Comparison of ENCODE assay signal across 18 cellular contexts in genomic region chr5:65768723-65769122, GRCh38. TPM values are rescaled to one million over a fixed set of nuclear protein-coding genes. Genes with fewer than 3 reads are reported as not detected.
DNase-seq lines count a peak whose midpoint lies in the region; ATAC-seq and TF ChIP-seq lines count a peak whose summit lies in the region.
"Had no signal": no experiment of that assay in that cellular context is flagged by ENCODE, and none has a peak within 500 bp of the region (broad histone marks: within the 10 kb centered on the region; RNA-seq: fewer than 3 reads in every experiment).

No MANE protein-coding gene starts in this region.

- intact Hi-C loops in right lobe of liver (cut with DNase I), result no loop called here

- H3K36me3 Mint-ChIP-seq in T-helper 1 cell treated with Interleukin-12 subunit alpha and Interleukin-12 subunit beta and Interleukin-4 antibody, amounts not matched to agents 30 μg/mL and 1 μg/mL, for 36 hours (ENCODE audit: low read depth), result peaks cover 6% of the 10 kb centered on the region
- peaks cover 43% of the 10 kb centered on the region for H3K36me3 Mint-ChIP-seq in endodermal cell (ENCODE audit: low read depth)

- H3K27me3 Mint-ChIP-seq in T-helper 1 cell treated with Interleukin-12 subunit alpha and Interleukin-12 subunit beta and Interleukin-4 antibody, amounts not matched to agents 30 μg/mL and 1 μg/mL, for 36 hours (ENCODE audit: low read depth), result no peaks in the 10 kb centered on the region
- no peaks in the 10 kb centered on the region for H3K27me3 Mint-ChIP-seq in endodermal cell (ENCODE audit: insufficient read depth)
- H3K27me3 Mint-ChIP-seq: CD4-positive, alpha-beta T cell had no signal

- no peak for TF ChIP-seq CTCF in endodermal cell (conservative IDR thresholded peaks at IDR 0.05)
- peak in 1 of 4 donors; percentile 13 for TF ChIP-seq CTCF in right lobe of liver (IDR thresholded peaks at IDR 0.05)
- no peak for TF ChIP-seq CTCF in omental fat pad (IDR thresholded peaks at IDR 0.05)

- H3K9me3 ChIP-seq in endodermal cell (ENCODE audit: control insufficient read depth, low read length) (no peaks in the 10 kb centered on the region), right lobe of liver (no peaks in the 10 kb centered on the region)
- H3K9me3 ChIP-seq: Caco-2, HAP-1 had no signal

- H3K27ac ChIP-seq in endodermal cell (ENCODE audit: low read depth, low read length), result no peak overlapping the region
- H3K27ac ChIP-seq in right lobe of liver, result no peak overlapping the region
- H3K27ac ChIP-seq: 22Rv1 had no signal

- H3K9ac ChIP-seq in endodermal cell (ENCODE audit: extremely low read depth, low read length, poor library complexity, severe bottlenecking), result no peak overlapping the region

- H3K4me1 ChIP-seq in endodermal cell (ENCODE audit: control insufficient read depth, insufficient read depth, low read length), result no peaks in the 10 kb centered on the region
- peaks cover 0 to 7% (median 3%) of the 10 kb centered on the region in 4 donors for H3K4me1 ChIP-seq in right lobe of liver
- H3K4me1 ChIP-seq: Caco-2, HAP-1 had no signal

- peak overlapping the region; percentile 15 for H3K27ac Mint-ChIP-seq in T-helper 1 cell treated with Interleukin-12 subunit alpha and Interleukin-12 subunit beta and Interleukin-4 antibody, amounts not matched to agents 30 μg/mL and 1 μg/mL, for 36 hours
- H3K27ac Mint-ChIP-seq in endodermal cell, result peak overlapping the region; percentile 26
- H3K27ac Mint-ChIP-seq: CD4-positive, alpha-beta T cell had no signal

- H3K4me3 Mint-ChIP-seq in T-helper 1 cell treated with Interleukin-12 subunit alpha and Interleukin-12 subunit beta and Interleukin-4 antibody, amounts not matched to agents 30 μg/mL and 1 μg/mL, for 36 hours, result no peak overlapping the region
- H3K4me3 Mint-ChIP-seq in endodermal cell, result no peak overlapping the region
- H3K4me3 Mint-ChIP-seq: CD4-positive, alpha-beta T cell had no signal

- no peak overlapping the region for H3K4me3 ChIP-seq in endodermal cell (ENCODE audit: low read length)
- no peak overlapping the region for H3K4me3 ChIP-seq in right lobe of liver
- H3K4me3 ChIP-seq: HAP-1 had no signal

- H3K9me3 Mint-ChIP-seq in T-helper 1 cell treated with Interleukin-12 subunit alpha and Interleukin-12 subunit beta and Interleukin-4 antibody, amounts not matched to agents 30 μg/mL and 1 μg/mL, for 36 hours, result no peaks in the 10 kb centered on the region
- peaks cover 14% of the 10 kb centered on the region for H3K9me3 Mint-ChIP-seq in endodermal cell
- H3K9me3 Mint-ChIP-seq: CD4-positive, alpha-beta T cell had no signal

- peaks cover 11% of the 10 kb centered on the region for H3K4me1 Mint-ChIP-seq in T-helper 1 cell treated with Interleukin-12 subunit alpha and Interleukin-12 subunit beta and Interleukin-4 antibody, amounts not matched to agents 30 μg/mL and 1 μg/mL, for 36 hours (ENCODE audit: low read depth)
- H3K4me1 Mint-ChIP-seq in endodermal cell, result peaks cover 8% of the 10 kb centered on the region

- DNase-seq in T-helper 1 cell (no peak), endodermal cell (no peak), right lobe of liver (no peak), activated T-cell treated with anti-CD3 and anti-CD28 coated beads for 4 hours (no peak), NOMO-1 treated with dmso at 0.1 percent for 144 hours (lab: John Stamatoyannopoulos, UW; ENCODE audit: unreplicated experiment) (no peak), omental fat pad (ENCODE audit: low spot score) (no peak), middle frontal gyrus (ENCODE audit: extremely low spot score, low spot score) (no peak)
- DNase-seq: Caco-2; CD4-positive, alpha-beta T cell; DMS153; NCI-H187; NCI-H2107; NCI-H2227 treated with DMSO at 0.1 percent for 48 hours; NCI-H510A treated with DMSO at 0.1 percent for 48 hours; NCI-H82 had no signal

- H3K36me3 ChIP-seq in endodermal cell (ENCODE audit: control insufficient read depth, insufficient read depth, low read length) (peaks cover 7% of the 10 kb centered on the region), right lobe of liver (no peaks in the 10 kb centered on the region)
- H3K36me3 ChIP-seq: HAP-1 had no signal

- no peak for TF ChIP-seq POLR2A in right lobe of liver (IDR thresholded peaks at IDR 0.05)

- ATAC-seq in right lobe of liver (peak; percentile 46 to 93 (median 64)), omental fat pad (ENCODE audit: low FRiP score) (no peak)

- WGBS in endodermal cell (ENCODE audit: insufficient coverage in 1 of 2, insufficient read length in 1 of 2), 2 experiments, result 92 to 97% methylated on average over 3 to 4 of the region's 5 CpGs
- WGBS in right lobe of liver (ENCODE audit: insufficient coverage, low coverage, low lambda C conversion rate, missing lambda C conversion rate), result 41% methylated on average over 3 of the region's 5 CpGs

- H3K27me3 ChIP-seq in endodermal cell (ENCODE audit: control insufficient read depth, insufficient read depth, low read length, poor library complexity, severe bottlenecking), result no peaks in the 10 kb centered on the region
- no peaks in the 10 kb centered on the region for H3K27me3 ChIP-seq in right lobe of liver

RNA-seq across cellular contexts. Expression of gene NLN, which starts 46.7 kb away (rescaled TPM):
- 100 to 1,000 TPM; 110 to 136 TPM for total RNA-seq in endodermal cell
- 27.1 TPM for polyA plus RNA-seq in endodermal cell (2013, experiment 1 of 2)
- 25.3 TPM for polyA plus RNA-seq in endodermal cell (2013, experiment 2 of 2)
- total RNA-seq in right lobe of liver, result 10 to 100 TPM; 28.3 to 68.2 (median 36.7) TPM
- 10 to 100 TPM in 3 of 4 donors, 1 to 10 TPM in 1; 8.4 to 31.6 (median 14.5) TPM for total RNA-seq in omental fat pad

RNA-seq across cellular contexts. Expression of gene SGTB, which starts 46.8 kb away (rescaled TPM):
- total RNA-seq in endodermal cell (10 to 100 TPM; 14.6 to 17.9 TPM), right lobe of liver (1 to 10 TPM; 1.9 to 5.0 (median 3.9) TPM), omental fat pad (10 to 100 TPM in 2 of 4 donors, 1 to 10 TPM in 2; 5.7 to 12.6 (median 10.4) TPM)
- polyA plus RNA-seq in endodermal cell (2013, experiment 1 of 2), result 7.4 TPM
- 6.9 TPM for polyA plus RNA-seq in endodermal cell (2013, experiment 2 of 2)
